Comparison of ENCODE assay signal across 8 cellular contexts in the genomic region with DNA sequence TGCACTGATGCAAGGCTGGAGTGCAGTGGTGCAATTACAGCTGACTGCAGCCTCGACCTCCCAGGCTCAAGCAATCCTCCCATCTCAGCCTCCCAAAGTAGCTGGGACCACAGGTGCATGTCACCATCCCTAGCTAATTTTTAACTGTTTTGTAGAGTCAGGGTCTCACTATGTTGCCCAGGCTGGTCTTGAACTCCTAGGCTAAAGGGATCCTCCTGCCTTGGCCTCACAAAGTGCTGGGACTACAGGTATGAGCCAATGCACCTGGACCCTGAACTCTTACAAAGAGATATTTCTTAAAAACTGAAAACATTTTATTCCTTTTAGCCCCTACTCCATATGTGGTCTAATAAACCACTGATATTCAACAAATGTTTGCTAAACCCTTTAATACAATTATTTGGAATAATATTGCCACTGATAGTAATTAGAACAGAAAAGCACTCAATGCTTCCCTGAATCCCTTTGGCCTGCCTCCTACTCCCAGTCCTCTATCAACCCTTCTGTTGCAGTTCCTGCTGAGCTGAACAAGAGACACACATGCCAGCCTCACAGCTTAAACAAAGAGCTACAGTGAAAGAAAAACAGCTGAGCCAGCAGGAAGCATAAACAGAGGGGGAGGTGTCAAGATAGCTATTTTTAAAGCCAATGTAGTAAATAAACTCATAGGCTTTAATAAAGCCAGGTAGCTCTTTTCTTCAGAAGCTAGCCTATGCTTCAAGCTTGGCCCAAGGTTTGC. TPM values are rescaled to one million over a fixed set of nuclear protein-coding genes. Genes with fewer than 3 reads are reported as not detected.
DNase-seq lines count a peak whose midpoint lies in the region; ATAC-seq and TF ChIP-seq lines count a peak whose summit lies in the region.

No MANE protein-coding gene starts in this region.

- no peak overlapping the region for H3K4me3 ChIP-seq in transverse colon

- no peaks in the 10 kb centered on the region for H3K27me3 ChIP-seq in transverse colon

- 75% methylated on average over 1 of the region's 1 CpG; no CpG with 5 or more reads in 1 of the 2 donors for WGBS in transverse colon (ENCODE audit: low coverage in 1 of 2), 2 donors

- peak; percentile 50 for DNase-seq in H4 (ENCODE audit: low spot score)
- peak; percentile 79 for DNase-seq in NCI-H2227 (lab: John Stamatoyannopoulos, UW; ENCODE audit: unreplicated experiment)
- peak; percentile 41 for DNase-seq in epidermal melanocyte (ENCODE audit: insufficient read length, low spot score)
- DNase-seq in osteocyte (ENCODE audit: extremely low spot score, unreplicated experiment), result no peak
- no peak for DNase-seq in immature natural killer cell
- DNase-seq in transverse colon, result no peak

- H3K9me3 ChIP-seq in transverse colon, result no peaks in the 10 kb centered on the region

- in situ Hi-C loops in transverse colon (cut with MboI; ENCODE audit: low pct_ligation_motif_present in 1 of 4, low pct_unique_long_range_greater_than_20kb in 1 of 4, low sequenced_read_pairs in 3 of 4), result no loop called here

- H3K36me3 Mint-ChIP-seq in osteocyte (ENCODE audit: unreplicated experiment), result no peaks in the 10 kb centered on the region
- no peaks in the 10 kb centered on the region for H3K36me3 Mint-ChIP-seq in immature natural killer cell

- no peak for TF ChIP-seq EP300 in transverse colon (IDR thresholded peaks at IDR 0.05; ENCODE audit: low read depth)

- intact Hi-C loops in transverse colon (cut with DNase I; ENCODE audit: low total_unique reads), result no loop called here

- H3K4me1 ChIP-seq in transverse colon, result peaks cover 0 to 14% (median 0%) of the 10 kb centered on the region in 4 donors

- H3K4me3 Mint-ChIP-seq in osteocyte (ENCODE audit: unreplicated experiment) (no peak overlapping the region), immature natural killer cell (no peak overlapping the region)

- no peak overlapping the region for H3K27ac ChIP-seq in transverse colon

- no peak for ATAC-seq in HG02870 (IDR thresholded peaks at IDR 0.05; ENCODE audit: unreplicated experiment)
- ATAC-seq in GM21390 (IDR thresholded peaks at IDR 0.05; ENCODE audit: unreplicated experiment), result no peak

- H3K4me1 Mint-ChIP-seq in osteocyte (ENCODE audit: unreplicated experiment) (peaks cover 9% of the 10 kb centered on the region), immature natural killer cell (peaks cover 7 to 16% of the 10 kb centered on the region in 2 donors)

- H3K27me3 Mint-ChIP-seq in osteocyte (ENCODE audit: unreplicated experiment) (no peaks in the 10 kb centered on the region), immature natural killer cell (ENCODE audit: low read depth in 3 of 3) (peaks cover 0 to 2% (median 1%) of the 10 kb centered on the region in 3 donors)

- TF ChIP-seq POLR2A in transverse colon (IDR thresholded peaks at IDR 0.05), result no peak

- H3K27ac Mint-ChIP-seq in osteocyte (ENCODE audit: unreplicated experiment) (peak overlapping the region; percentile 1), immature natural killer cell (no peak overlapping the region)

- H3K9me3 Mint-ChIP-seq in osteocyte (ENCODE audit: unreplicated experiment) (no peaks in the 10 kb centered on the region), immature natural killer cell (peaks cover 0 to 15% (median 1%) of the 10 kb centered on the region in 6 donors)

- no peaks in the 10 kb centered on the region for H3K36me3 ChIP-seq in transverse colon

- TF ChIP-seq CTCF in osteocyte (IDR thresholded peaks at IDR 0.05), result no peak
- no peak for TF ChIP-seq CTCF in transverse colon (IDR thresholded peaks at IDR 0.05)

RNA-seq across cellular contexts. Expression of gene GNAI1, which starts 7.0 kb away (rescaled TPM):
- 71.9 and 85.0 TPM in 2 replicates for total RNA-seq in H4 (2014; rRNA removed; shearing (Covaris generic))
- total RNA-seq in osteocyte (44.4 and 44.5 TPM in 2 replicates), transverse colon (10 to 100 TPM in 3 of 4 donors, 1 to 10 TPM in 1; 3.0 to 46.0 (median 37.4) TPM)
- 1 to 10 TPM; 5.2 to 9.7 (median 8.0) TPM for polyA plus RNA-seq in immature natural killer cell

Comparison
In these comparisons a context has a peak if more than half of its experiments do, and no peak if none do; other contexts are left out.
1. DNase-seq: peak in H4 (single experiment), NCI-H2227 (single experiment) and epidermal melanocyte (single experiment); none in osteocyte (single experiment), immature natural killer cell (0 of 3) and transverse colon (single experiment).